ENCODE assay signal across 9 cellular contexts in genomic region chr1:241357366-241358305, GRCh38. TPM values are rescaled to one million over a fixed set of nuclear protein-coding genes. Genes with fewer than 3 reads are reported as not detected.
A peak's percentile ranks its signal among the peaks of the same experiment; 100 is the strongest.
DNase-seq lines count a peak whose midpoint lies in the region; ATAC-seq and TF ChIP-seq lines count a peak whose summit lies in the region.
"Had no signal": no experiment of that assay in that cellular context is flagged by ENCODE, and none has a peak within 500 bp of the region (broad histone marks: within the 10 kb centered on the region; RNA-seq: fewer than 3 reads in every experiment).

No MANE protein-coding gene starts in this region.

- peak overlapping the region; percentile 43 for H3K4me3 ChIP-seq in AG10803 (ENCODE audit: low read length)
- peak overlapping the region; percentile 56 for H3K4me3 ChIP-seq in choroid plexus epithelial cell (ENCODE audit: low read depth, low read length)

- H3K4me1 Mint-ChIP-seq in naive thymus-derived CD8-positive, alpha-beta T cell, result peaks cover 0 to 10% (median 5%) of the 10 kb centered on the region in 4 donors

- TF ChIP-seq CTCF in AG10803 (conservative IDR thresholded peaks at IDR 0.05; ENCODE audit: low read length), result no peak
- TF ChIP-seq CTCF in choroid plexus epithelial cell (conservative IDR thresholded peaks at IDR 0.05; ENCODE audit: low read depth, low read length), result no peak

- peaks cover 27 to 77% (median 45%) of the 10 kb centered on the region in 5 donors for H3K27me3 Mint-ChIP-seq in naive thymus-derived CD8-positive, alpha-beta T cell

- POLR2A ChIA-PET in naive thymus-derived CD8-positive, alpha-beta T cell (lab: Charles Lee), result no interaction called here

- H3K27ac Mint-ChIP-seq in naive thymus-derived CD8-positive, alpha-beta T cell, result no peak overlapping the region

- peak; percentile 13 for DNase-seq in AG10803 (ENCODE audit: low read depth)
- peak; percentile 9 for DNase-seq in HK-2 (ENCODE audit: unreplicated experiment)
- DNase-seq in choroid plexus epithelial cell (ENCODE audit: low read depth), result peak; percentile 0
- no peak for DNase-seq in naive thymus-derived CD8-positive, alpha-beta T cell
- no peak for DNase-seq in OCI-M2 (lab: John Stamatoyannopoulos, UW; ENCODE audit: unreplicated experiment)

- peak overlapping the region in 8 of 10 donors; percentile 38 to 85 (median 55) for H3K4me3 Mint-ChIP-seq in naive thymus-derived CD8-positive, alpha-beta T cell

- H3K9me3 Mint-ChIP-seq in naive thymus-derived CD8-positive, alpha-beta T cell, result peaks cover 0 to 3% (median 0%) of the 10 kb centered on the region in 9 donors

- ATAC-seq in naive thymus-derived CD8-positive, alpha-beta T cell, result no peak
- ATAC-seq in HG02571 (IDR thresholded peaks at IDR 0.05; ENCODE audit: unreplicated experiment) (no peak), GM21390 (IDR thresholded peaks at IDR 0.05; ENCODE audit: unreplicated experiment) (no peak), GM19328 (IDR thresholded peaks at IDR 0.05; ENCODE audit: unreplicated experiment) (no peak)

- H3K36me3 Mint-ChIP-seq in naive thymus-derived CD8-positive, alpha-beta T cell, result no peaks in the 10 kb centered on the region

RNA-seq across cellular contexts. Expression of gene RGS7, which starts 0.6 kb away (rescaled TPM):
- not detected for total RNA-seq in naive thymus-derived CD8-positive, alpha-beta T cell
- polyA plus RNA-seq in naive thymus-derived CD8-positive, alpha-beta T cell, result not detected
- total RNA-seq: posterior vena cava had no signal

Comparison
In these comparisons a context has a peak if more than half of its experiments do, and no peak if none do; other contexts are left out.
1. DNase-seq: peak in AG10803 (single experiment), HK-2 (single experiment) and choroid plexus epithelial cell (single experiment); none in naive thymus-derived CD8-positive, alpha-beta T cell (0 of 10) and OCI-M2 (single experiment).